Comparison of ENCODE assay signal across 8 cellular contexts in the genomic region with DNA sequence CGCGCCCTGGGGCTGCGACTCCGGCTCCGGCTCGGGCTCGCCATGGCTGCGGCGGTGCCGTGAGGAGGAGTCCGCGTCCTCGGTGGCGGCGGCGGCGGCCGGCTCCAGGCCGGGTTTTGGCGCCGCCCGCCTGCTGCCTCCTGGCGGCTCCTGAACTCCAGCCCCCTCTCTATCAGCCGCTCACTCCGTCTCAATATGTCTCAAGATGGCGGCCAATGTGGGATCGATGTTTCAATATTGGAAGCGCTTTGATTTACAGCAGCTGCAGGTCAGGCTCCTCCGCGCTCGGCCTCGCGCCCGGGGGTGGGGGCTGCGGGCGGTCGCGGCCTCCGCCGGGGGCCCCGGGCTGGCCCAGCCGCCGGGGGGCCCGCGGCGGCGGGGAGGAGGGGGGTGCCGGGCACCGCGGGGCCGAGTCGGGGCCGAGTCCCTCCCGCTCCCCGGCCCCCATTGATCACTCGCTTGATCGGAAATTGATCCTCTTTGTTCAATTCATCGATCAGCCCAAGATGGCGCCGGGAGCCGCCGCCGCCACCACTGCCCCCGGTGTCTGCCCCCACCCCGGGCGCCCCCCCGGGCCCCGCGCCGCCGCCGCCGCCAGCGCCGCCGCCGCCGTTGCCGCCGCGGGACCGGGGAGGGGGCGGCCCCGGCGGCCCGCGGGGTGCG. TPM values are rescaled to one million over a fixed set of nuclear protein-coding genes. Genes with fewer than 3 reads are reported as not detected.
DNase-seq lines count a peak whose midpoint lies in the region; ATAC-seq and TF ChIP-seq lines count a peak whose summit lies in the region.

No MANE protein-coding gene starts in this region.

- H3K27ac ChIP-seq in BLaER1, result peak overlapping the region; percentile 98

- H3K4me3 ChIP-seq in BLaER1 (peak overlapping the region; percentile 99), epithelial cell of esophagus (ENCODE audit: low read length) (peak overlapping the region; percentile 57), mononuclear cell (ENCODE audit: low read length) (peak overlapping the region; percentile 64)

- H3K9me3 Mint-ChIP-seq in activated CD8-positive, alpha-beta memory T cell treated with anti-CD3 and anti-CD28 coated beads, Interleukin-2, amount 10 ng/mL, durations not matched to agents 7 days and 5 days (ENCODE audit: low read depth), result no peaks in the 10 kb centered on the region

- peaks cover 42% of the 10 kb centered on the region for H4K20me1 ChIP-seq in BLaER1

- DNase-seq in GM19240 (ENCODE audit: insufficient read length, low spot score), result peak; percentile 93
- peak; percentile 87 to 95 for DNase-seq in NOMO-1 (lab: John Stamatoyannopoulos, UW; ENCODE audit: unreplicated experiment in 2 of 2)
- peak; percentile 78 for DNase-seq in activated CD8-positive, alpha-beta memory T cell treated with anti-CD3 and anti-CD28 coated beads, Interleukin-2, amount 10 ng/mL, durations not matched to agents 7 days and 5 days
- DNase-seq in epithelial cell of esophagus (ENCODE audit: low read depth), result peak; percentile 90
- DNase-seq in stimulated activated CD8-positive, alpha-beta memory T cell treated with anti-CD3 and anti-CD28 coated beads, Interleukin-2, amount 100 ng/mL, for 48 hours (ENCODE audit: low read depth in 2 of 2), result peak; percentile 50 to 51

- H3K27me3 ChIP-seq in BLaER1, result no peaks in the 10 kb centered on the region
- no peaks in the 10 kb centered on the region for H3K27me3 ChIP-seq in mononuclear cell (ENCODE audit: insufficient read depth, low read length)

- no peaks in the 10 kb centered on the region for H3K9me3 ChIP-seq in BLaER1
- no peaks in the 10 kb centered on the region for H3K9me3 ChIP-seq in mononuclear cell (ENCODE audit: low read depth, low read length)

- peaks cover 37% of the 10 kb centered on the region for H3K27me3 Mint-ChIP-seq in activated CD8-positive, alpha-beta memory T cell treated with anti-CD3 and anti-CD28 coated beads, Interleukin-2, amount 10 ng/mL, durations not matched to agents 7 days and 5 days

- peak overlapping the region; percentile 49 for H3K27ac Mint-ChIP-seq in activated CD8-positive, alpha-beta memory T cell treated with anti-CD3 and anti-CD28 coated beads, Interleukin-2, amount 10 ng/mL, durations not matched to agents 7 days and 5 days

- H3K9ac ChIP-seq in BLaER1, result peak overlapping the region; percentile 98

- H3K4me2 ChIP-seq in BLaER1, result no peak overlapping the region

- TF ChIP-seq CTCF in epithelial cell of esophagus (IDR thresholded peaks at IDR 0.05; ENCODE audit: insufficient read depth, low read depth, low read length, missing control alignments), result peak; percentile 18

- H3K4me1 Mint-ChIP-seq in activated CD8-positive, alpha-beta memory T cell treated with anti-CD3 and anti-CD28 coated beads, Interleukin-2, amount 10 ng/mL, durations not matched to agents 7 days and 5 days, result peaks cover 10% of the 10 kb centered on the region

- H3K36me3 ChIP-seq in BLaER1, result peaks cover 12% of the 10 kb centered on the region; the same call in 1 of the 2 replicates

- peak; percentile 47 for ATAC-seq in HG03521 (IDR thresholded peaks at IDR 0.05; ENCODE audit: unreplicated experiment)
- peak; percentile 77 for ATAC-seq in activated CD8-positive, alpha-beta memory T cell treated with anti-CD3 and anti-CD28 coated beads, Interleukin-2, amount 10 ng/mL, durations not matched to agents 7 days and 5 days

- CTCF ChIA-PET in activated CD8-positive, alpha-beta memory T cell treated with anti-CD3 and anti-CD28 coated beads, Interleukin-2, amount 10 ng/mL, durations not matched to agents 7 days and 5 days (lab: Charles Lee), result interaction anchor here (0.5 to 2.9 kb wide), 2 partner anchors 72 to 317 kb away, joined by 3 to 18 read pairs; no protein-coding TSS in a partner anchor

- H3K4me1 ChIP-seq in BLaER1 (peaks cover 47% of the 10 kb centered on the region), mononuclear cell (ENCODE audit: insufficient read depth, low read length) (peaks cover 39% of the 10 kb centered on the region)

- no peaks in the 10 kb centered on the region for H3K36me3 Mint-ChIP-seq in activated CD8-positive, alpha-beta memory T cell treated with anti-CD3 and anti-CD28 coated beads, Interleukin-2, amount 10 ng/mL, durations not matched to agents 7 days and 5 days

- peak overlapping the region; percentile 66 for H3K4me3 Mint-ChIP-seq in activated CD8-positive, alpha-beta memory T cell treated with anti-CD3 and anti-CD28 coated beads, Interleukin-2, amount 10 ng/mL, durations not matched to agents 7 days and 5 days

RNA-seq across cellular contexts. Expression of gene CUX1, which starts 1.5 kb away (rescaled TPM):
- 10 to 100 TPM; 24.0 to 28.7 TPM for total RNA-seq in activated CD8-positive, alpha-beta memory T cell treated with anti-CD3 and anti-CD28 coated beads, Interleukin-2, amount 10 ng/mL, durations not matched to agents 7 days and 5 days
- 41.1 TPM for total RNA-seq in mononuclear cell

Comparison
In these comparisons a context has a peak if more than half of its experiments do, and no peak if none do; other contexts are left out.
1. Peak in every context shown above with its lines: DNase-seq, ATAC-seq, H3K4me3 ChIP-seq and H3K27ac ChIP-seq.